ENCODE assay signal across 8 cellular contexts in genomic region chr3:149751551-149751950, GRCh38. TPM values are rescaled to one million over a fixed set of nuclear protein-coding genes. Genes with fewer than 3 reads are reported as not detected.
DNase-seq lines count a peak whose midpoint lies in the region; ATAC-seq and TF ChIP-seq lines count a peak whose summit lies in the region.

No MANE protein-coding gene starts in this region.

- H3K4me1 Mint-ChIP-seq in naive thymus-derived CD4-positive, alpha-beta T cell, result peaks cover 12 to 59% (median 36%) of the 10 kb centered on the region in 7 donors

- no peak for TF ChIP-seq CTCF in BJ (IDR thresholded peaks at IDR 0.05; ENCODE audit: insufficient read depth, low read depth, low read length)

- peaks cover 0 to 2% (median 0%) of the 10 kb centered on the region in 11 donors for H3K9me3 Mint-ChIP-seq in naive thymus-derived CD4-positive, alpha-beta T cell

- peak overlapping the region; percentile 73 for H3K27ac ChIP-seq in naive thymus-derived CD4-positive, alpha-beta T cell (ENCODE audit: low read depth, low read length)

- H3K27me3 ChIP-seq in BJ (ENCODE audit: control insufficient read depth, insufficient read depth, low read length), result no peaks in the 10 kb centered on the region
- no peaks in the 10 kb centered on the region for H3K27me3 ChIP-seq in naive thymus-derived CD4-positive, alpha-beta T cell (ENCODE audit: control insufficient read depth in 2 of 2, insufficient read depth in 2 of 2, low read length in 2 of 2)

- DNase-seq in BJ (ENCODE audit: low read depth), result no peak
- DNase-seq in KBM-7, result peak; percentile 17
- peak; percentile 30 for DNase-seq in cerebellar cortex (ENCODE audit: low spot score)
- peak in 2 of 9 donors; percentile 3 to 5 for DNase-seq in naive thymus-derived CD4-positive, alpha-beta T cell
- no peak for DNase-seq in pons (ENCODE audit: low spot score)
- no peak for DNase-seq in activated effector memory CD4-positive, alpha-beta T cell treated with Interleukin-2 at 50 U/mL for 16 hours
- DNase-seq in NCI-H1694 (lab: John Stamatoyannopoulos, UW), result no peak

- peaks cover 14 to 31% (median 28%) of the 10 kb centered on the region in 5 donors for H3K36me3 Mint-ChIP-seq in naive thymus-derived CD4-positive, alpha-beta T cell

- POLR2A ChIA-PET in BJ (lab: Charles Lee), result no interaction called here
- POLR2A ChIA-PET in naive thymus-derived CD4-positive, alpha-beta T cell (lab: Charles Lee), result interaction anchor here (0.9 to 2.2 kb wide), 6 partner anchors 12 to 1011 kb away, joined by 3 to 20 read pairs (median 4); partner anchors contain the start of genes RNF13 and SIAH2

- peaks cover 2% of the 10 kb centered on the region; the same call in 1 of the 2 replicates for H3K36me3 ChIP-seq in BJ (ENCODE audit: control insufficient read depth, insufficient read depth, low read length)
- peaks cover 0 to 23% (median 0%) of the 10 kb centered on the region in 3 experiments for H3K36me3 ChIP-seq in naive thymus-derived CD4-positive, alpha-beta T cell (ENCODE audit: control insufficient read depth in 2 of 3, insufficient read depth in 3 of 3, low read length in 3 of 3)

- H3K4me3 ChIP-seq in BJ (ENCODE audit: low read depth, low read length), result peak overlapping the region; percentile 80
- H3K4me3 ChIP-seq in naive thymus-derived CD4-positive, alpha-beta T cell (ENCODE audit: low read length), result peak overlapping the region; percentile 81

- peak overlapping the region; percentile 94 to 98 (median 96) for H3K4me3 Mint-ChIP-seq in naive thymus-derived CD4-positive, alpha-beta T cell

- ATAC-seq in naive thymus-derived CD4-positive, alpha-beta T cell, result no peak
- ATAC-seq in GM21381 (IDR thresholded peaks at IDR 0.05; ENCODE audit: unreplicated experiment), result no peak

- peaks cover 0 to 2% (median 0%) of the 10 kb centered on the region in 5 donors for H3K27me3 Mint-ChIP-seq in naive thymus-derived CD4-positive, alpha-beta T cell

- H3K9me3 ChIP-seq in naive thymus-derived CD4-positive, alpha-beta T cell (ENCODE audit: control insufficient read depth in 2 of 3, low read length in 3 of 3), result no peaks in the 10 kb centered on the region

- intact Hi-C loops in naive thymus-derived CD4-positive, alpha-beta T cell (cut with micrococcal nuclease), result loop anchor here in 1 of 2 donors (5.0 kb wide), 2 partner anchors 759 to 1011 kb away; partner anchors contain the start of genes GYG1 and SIAH2

- peaks cover 9 to 20% of the 10 kb centered on the region in 2 donors for H3K4me1 ChIP-seq in naive thymus-derived CD4-positive, alpha-beta T cell (ENCODE audit: control insufficient read depth in 2 of 2, insufficient read depth in 2 of 2, low read length in 2 of 2)

- CTCF ChIA-PET in BJ (lab: Yijun Ruan, JAX), result interaction anchor here (0.7 to 2.8 kb wide), 8 partner anchors 9 to 238 kb away, joined by 3 to 15 read pairs (median 5); partner anchors contain the start of gene WWTR1
- CTCF ChIA-PET in naive thymus-derived CD4-positive, alpha-beta T cell (lab: Charles Lee), result interaction anchor here (0.6 to 2.2 kb wide), 6 partner anchors 20 to 643 kb away, joined by 3 to 10 read pairs (median 4); no protein-coding TSS in a partner anchor

- in situ Hi-C loops in KBM-7 (cut with MboI; ENCODE audit: low pct_unique_long_range_greater_than_20kb, low sequenced_read_pairs), result no loop called here

- peak overlapping the region in 8 of 9 donors; percentile 93 to 97 (median 96) for H3K27ac Mint-ChIP-seq in naive thymus-derived CD4-positive, alpha-beta T cell

RNA-seq across cellular contexts. Expression of gene COMMD2, which starts 0.7 kb away (rescaled TPM):
- 31.2 and 39.8 TPM in 2 replicates for polyA plus RNA-seq in BJ (2011; rRNA removed)
- 8.3 and 10.4 TPM in 2 replicates for polyA minus RNA-seq in BJ (2011; rRNA and poly(A)+ RNA removed)
- 10 to 100 TPM; 29.9 to 44.4 (median 33.4) TPM for total RNA-seq in naive thymus-derived CD4-positive, alpha-beta T cell
- polyA plus RNA-seq in naive thymus-derived CD4-positive, alpha-beta T cell, result 10 to 100 TPM; 75.4 to 77.5 TPM

RNA-seq across cellular contexts. Expression of gene ANKUB1, which starts 40.8 kb away (rescaled TPM):
- polyA plus RNA-seq in BJ (2011; rRNA removed), result not detected in 2 replicates
- polyA minus RNA-seq in BJ (2011; rRNA and poly(A)+ RNA removed), result not detected in 2 replicates
- not detected for total RNA-seq in naive thymus-derived CD4-positive, alpha-beta T cell
- not detected for polyA plus RNA-seq in naive thymus-derived CD4-positive, alpha-beta T cell

Comparison
In these comparisons a context has a peak if more than half of its experiments do, and no peak if none do; other contexts are left out.
1. DNase-seq: peak in KBM-7 (single experiment) and cerebellar cortex (single experiment); none in BJ (single experiment), pons (single experiment), activated effector memory CD4-positive, alpha-beta T cell treated with Interleukin-2 at 50 U/mL for 16 hours (single experiment) and NCI-H1694 (single experiment).